Comparison of ENCODE assay signal across 8 cellular contexts in the genomic region with DNA sequence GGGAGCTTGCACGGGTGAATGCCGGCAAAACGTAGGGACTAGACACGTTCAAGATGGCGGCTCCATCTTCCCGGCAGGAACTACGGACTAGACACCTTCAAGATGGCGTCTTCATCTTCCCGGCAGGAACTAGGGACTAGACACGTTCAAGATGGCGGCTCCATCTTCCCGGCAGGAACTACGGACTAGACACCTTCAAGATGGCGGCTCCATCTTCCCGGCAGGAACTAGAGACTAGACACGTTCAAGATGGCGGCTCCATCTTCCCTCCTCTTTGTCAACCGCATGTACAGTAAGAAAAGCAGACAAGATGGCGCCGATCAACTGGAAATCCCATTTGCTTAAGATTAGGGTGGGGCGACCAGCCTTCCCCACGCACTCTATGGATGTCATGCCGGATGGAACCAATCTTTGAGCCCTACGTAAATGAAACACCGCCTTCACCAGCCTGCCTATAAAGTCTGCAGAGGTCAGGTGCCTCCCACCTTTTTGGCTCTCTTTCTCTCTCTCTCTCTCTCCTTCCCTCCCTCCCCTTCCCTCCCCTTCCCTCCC.
DNase-seq lines count a peak whose midpoint lies in the region; ATAC-seq and TF ChIP-seq lines count a peak whose summit lies in the region.

No MANE protein-coding gene starts in this region.

- H2AK5ac ChIP-seq in mesendoderm (ENCODE audit: low read length) = no peak overlapping the region

- H2BK120ac ChIP-seq in mesendoderm (ENCODE audit: low read depth, low read length) = no peak overlapping the region

- H3K4ac ChIP-seq in mesendoderm (ENCODE audit: low read depth, low read length) = no peak overlapping the region

- H3K23ac ChIP-seq in mesendoderm (ENCODE audit: low read length) = no peak overlapping the region

- H3K4me3 Mint-ChIP-seq in stimulated activated memory B cell treated with anti-CD40 and anti-IgM and Interleukin-4, amounts not matched to agents 10 μg/mL and 1 μg/mL and 100 μg/mL, for 72 hours = peak overlapping the region; percentile 69

- no peaks in the 10 kb centered on the region for H3K27me3 ChIP-seq in mesendoderm (ENCODE audit: insufficient read depth, low read length, poor library complexity)

- H3K18ac ChIP-seq in mesendoderm (ENCODE audit: low read length) = no peak overlapping the region

- DNase-seq in AG04449 (ENCODE audit: low read depth, low spot score) = peak; percentile 23
- DNase-seq in UCSD-AML1 (lab: John Stamatoyannopoulos, UW; ENCODE audit: unreplicated experiment) = peak; percentile 81
- peak; percentile 94 for DNase-seq in choroid plexus epithelial cell (ENCODE audit: low read depth)
- peak; percentile 70 for DNase-seq in mesendoderm

- no CpG with 5 or more reads among the region's 25 CpGs for WGBS in mesendoderm (ENCODE audit: extremely low coverage, insufficient coverage, low lambda C conversion rate)

- H4K8ac ChIP-seq in mesendoderm (ENCODE audit: low read depth, low read length) = no peak overlapping the region

- peak overlapping the region; percentile 75 for H3K27ac Mint-ChIP-seq in stimulated activated memory B cell treated with anti-CD40 and anti-IgM and Interleukin-4, amounts not matched to agents 10 μg/mL and 1 μg/mL and 100 μg/mL, for 72 hours

- no peak overlapping the region for H3K9ac ChIP-seq in mesendoderm (ENCODE audit: low read length)

- H3K4me1 ChIP-seq in mesendoderm (ENCODE audit: control insufficient read depth, low read depth, low read length) = no peaks in the 10 kb centered on the region

- H3K4me3 ChIP-seq in AG04449 (ENCODE audit: low read depth, low read length) (no peak overlapping the region), choroid plexus epithelial cell (ENCODE audit: low read depth, low read length) (peak overlapping the region; percentile 34), mesendoderm (ENCODE audit: low read length) (no peak overlapping the region)

- H3K27me3 Mint-ChIP-seq in stimulated activated memory B cell treated with anti-CD40 and anti-IgM and Interleukin-4, amounts not matched to agents 10 μg/mL and 1 μg/mL and 100 μg/mL, for 72 hours = no peaks in the 10 kb centered on the region

- no peaks in the 10 kb centered on the region for H3K79me1 ChIP-seq in mesendoderm (ENCODE audit: low read length)

- no peak overlapping the region for H2BK15ac ChIP-seq in mesendoderm (replicated peaks; ENCODE audit: low read depth)

- no peaks in the 10 kb centered on the region for H3K36me3 ChIP-seq in mesendoderm (ENCODE audit: control insufficient read depth, insufficient read depth, low read length)

- H3K4me2 ChIP-seq in mesendoderm (ENCODE audit: low read length) = no peak overlapping the region

- H4K5ac ChIP-seq in mesendoderm (ENCODE audit: low read length) = no peak overlapping the region

- no peak overlapping the region for H3K56ac ChIP-seq in mesendoderm (ENCODE audit: low read length)

- H3K36me3 Mint-ChIP-seq in stimulated activated memory B cell treated with anti-CD40 and anti-IgM and Interleukin-4, amounts not matched to agents 10 μg/mL and 1 μg/mL and 100 μg/mL, for 72 hours = peaks cover 6% of the 10 kb centered on the region

- no peak overlapping the region for H2BK5ac ChIP-seq in mesendoderm (ENCODE audit: low read length)

- H3K27ac ChIP-seq in mesendoderm (ENCODE audit: low read depth, low read length) = no peak overlapping the region

- CTCF ChIA-PET in AG04449 (lab: Yijun Ruan, JAX) = no interaction called here

- ATAC-seq in GM18870 (IDR thresholded peaks at IDR 0.05; ENCODE audit: unreplicated experiment) = peak; percentile 96
- peak; percentile 83 for ATAC-seq in HG03575 (IDR thresholded peaks at IDR 0.05; ENCODE audit: extremely low read depth, insufficient number of reproducible peaks, low FRiP score, unreplicated experiment)
- peak; percentile 93 for ATAC-seq in stimulated activated memory B cell treated with anti-CD40 and anti-IgM and Interleukin-4, amounts not matched to agents 10 μg/mL and 1 μg/mL and 100 μg/mL, for 72 hours
- ATAC-seq in GM21515 (IDR thresholded peaks at IDR 0.05; ENCODE audit: unreplicated experiment) = no peak

- H3K79me2 ChIP-seq in mesendoderm (ENCODE audit: control insufficient read depth, insufficient read depth, low read length) = no peaks in the 10 kb centered on the region

- POLR2A ChIA-PET in AG04449 (lab: Yijun Ruan, JAX) = no interaction called here

- H3K4me1 Mint-ChIP-seq in stimulated activated memory B cell treated with anti-CD40 and anti-IgM and Interleukin-4, amounts not matched to agents 10 μg/mL and 1 μg/mL and 100 μg/mL, for 72 hours = peaks cover 9% of the 10 kb centered on the region

- TF ChIP-seq CTCF in AG04449 (IDR thresholded peaks at IDR 0.05; ENCODE audit: insufficient read depth, low read length, missing control alignments) (no peak), choroid plexus epithelial cell (conservative IDR thresholded peaks at IDR 0.05; ENCODE audit: low read depth, low read length) (no peak)

- H3K9me3 Mint-ChIP-seq in stimulated activated memory B cell treated with anti-CD40 and anti-IgM and Interleukin-4, amounts not matched to agents 10 μg/mL and 1 μg/mL and 100 μg/mL, for 72 hours = peaks cover 19% of the 10 kb centered on the region

Comparison
In these comparisons a context has a peak if more than half of its experiments do, and no peak if none do; other contexts are left out.
1. DNase-seq: peak in every context shown above with its lines; median percentile 94 in choroid plexus epithelial cell; 81 in UCSD-AML1; 70 in mesendoderm; 23 in AG04449.